Comparison of ENCODE assay signal across 13 cellular contexts in genomic region chr18:59219672-59220163, GRCh38. TPM values are rescaled to one million over a fixed set of nuclear protein-coding genes. Genes with fewer than 3 reads are reported as not detected.
DNase-seq lines count a peak whose midpoint lies in the region; ATAC-seq, FAIRE-seq and TF ChIP-seq lines count a peak whose summit lies in the region.
"Had no signal": no experiment of that assay in that cellular context is flagged by ENCODE, and none has a peak within 500 bp of the region (broad histone marks: within the 10 kb centered on the region; RNA-seq: fewer than 3 reads in every experiment).

Gene GRP, plus strand, starts transcription at chr18:59220158. Its CDS starts 108 bp downstream, at chr18:59220266.

- H3K4me3 ChIP-seq in heart right ventricle (peak within 1 kb of the TSS in 7 of 10 donors; percentile 7 to 31 (median 14)), SK-N-SH (ENCODE audit: low read depth in 2 of 2, low read length in 1 of 2) (peak within 1 kb of the TSS; percentile 32 to 65)

- no peak for TF ChIP-seq EP300 in SK-N-SH (IDR thresholded peaks at IDR 0.05; ENCODE audit: borderline replicate concordance in 1 of 2, low read depth in 1 of 2, low read length in 1 of 2)

- H3K9me2 ChIP-seq in SK-N-SH: no peaks in the 10 kb centered on the region

- 2 to 3% methylated on average over 29 of the region's 29 CpGs for WGBS in heart right ventricle, 2 donors
- 7% methylated on average over 24 of the region's 29 CpGs for WGBS in SK-N-SH (ENCODE audit: low lambda C conversion rate)

- no peaks in the 10 kb centered on the region for H3K9me3 ChIP-seq in heart right ventricle
- H3K9me3 ChIP-seq in SK-N-SH: no peaks in the 10 kb centered on the region

- ATAC-seq in heart right ventricle (no peak), HG03196 (IDR thresholded peaks at IDR 0.05; ENCODE audit: unreplicated experiment) (no peak)

- peak within 1 kb of the TSS; percentile 87 for H3K4me2 ChIP-seq in SK-N-SH

- TF ChIP-seq CTCF in heart right ventricle (IDR thresholded peaks at IDR 0.05): no peak
- no peak for TF ChIP-seq CTCF in SK-N-SH (IDR thresholded peaks at IDR 0.05)

- H3K27ac ChIP-seq in heart right ventricle: no peak within 1 kb of the TSS
- H3K27ac ChIP-seq in SK-N-SH (ENCODE audit: low read depth in 2 of 2, low read length in 1 of 2): no peak within 1 kb of the TSS

- TF ChIP-seq RAD21 in SK-N-SH (IDR thresholded peaks at IDR 0.05; ENCODE audit: low read length): no peak

- H3K27me3 ChIP-seq in heart right ventricle: peaks cover 8 to 89% (median 75%) of the 10 kb centered on the region in 7 donors
- H3K27me3 ChIP-seq in SK-N-SH (ENCODE audit: insufficient read depth): peaks cover 59% of the 10 kb centered on the region

- no peaks in the 10 kb centered on the region for H3K79me2 ChIP-seq in SK-N-SH (ENCODE audit: insufficient read depth)

- intact Hi-C loops in heart right ventricle (cut with DNase I) (no loop called here), cardiac septum (cut with DNase I) (no loop called here)

- FAIRE-seq in RCC 7860 (lab: Jason Lieb, UNC): no peak
- FAIRE-seq: endometrium, HepG2 had no signal

- CTCF ChIA-PET in SK-N-SH (lab: Yijun Ruan, JAX): interaction anchor here (1.2 to 4.1 kb wide), 5 partner anchors 9 to 183 kb away, joined by 3 to 16 read pairs (median 7); no protein-coding TSS in a partner anchor

- no peaks in the 10 kb centered on the region for H4K20me1 ChIP-seq in SK-N-SH (ENCODE audit: insufficient read depth)

- peaks cover 0 to 18% (median 6%) of the 10 kb centered on the region in 9 donors for H3K4me1 ChIP-seq in heart right ventricle
- peaks cover 0 to 5% of the 10 kb centered on the region in 2 experiments; a peak in 1 of 4 replicates for H3K4me1 ChIP-seq in SK-N-SH (ENCODE audit: control insufficient read depth in 1 of 2, insufficient read depth in 2 of 2, low read depth in 1 of 2, low read length in 1 of 2)

- no peak for DNase-seq in heart right ventricle
- DNase-seq in cardiac septum (ENCODE audit: low spot score): no peak
- DNase-seq in SK-N-SH: peak; percentile 42
- DNase-seq in left kidney (ENCODE audit: low read depth, low spot score): peak; percentile 40
- no peak for DNase-seq in OCI-M1 (lab: John Stamatoyannopoulos, UW)
- no peak for DNase-seq in RCC 7860 (ENCODE audit: low spot score)
- DNase-seq in occipital lobe (lab: John Stamatoyannopoulos, UW): no peak

- no peaks in the 10 kb centered on the region for H3F3A ChIP-seq in SK-N-SH (replicated peaks; ENCODE audit: insufficient read depth)

- peak within 1 kb of the TSS; percentile 50; the same call in 1 of the 2 replicates for H2AFZ ChIP-seq in SK-N-SH (ENCODE audit: low read depth)

- no peak within 1 kb of the TSS; the same call in 1 of the 2 replicates for H3K9ac ChIP-seq in SK-N-SH

- POLR2A ChIA-PET in SK-N-SH (lab: Yijun Ruan, JAX): no interaction called here

- H3K36me3 ChIP-seq in heart right ventricle (no peaks in the 10 kb centered on the region), SK-N-SH (replicated peaks in 1 of 2; ENCODE audit: control insufficient read depth in 1 of 2, insufficient read depth in 2 of 2, low read length in 1 of 2) (no peaks in the 10 kb centered on the region)

TF ChIP-seq in SK-N-SH, 30 proteins besides CTCF, POLR2A, EP300 and RAD21:
- TF ChIP-seq FOSL2 (IDR thresholded peaks at IDR 0.05; ENCODE audit: borderline replicate concordance, low read depth) (no peak), MAX (IDR thresholded peaks at IDR 0.05; ENCODE audit: low read depth) (no peak), RXRA (IDR thresholded peaks at IDR 0.05; ENCODE audit: borderline replicate concordance, low read depth) (no peak), NFIC (IDR thresholded peaks at IDR 0.05; ENCODE audit: borderline replicate concordance) (no peak), TEAD4 (IDR thresholded peaks at IDR 0.05; ENCODE audit: borderline replicate concordance, insufficient read depth) (no peak), USF1 (IDR thresholded peaks at IDR 0.05; ENCODE audit: borderline replicate concordance, low read depth) (no peak), FOXM1 (IDR thresholded peaks at IDR 0.05; ENCODE audit: low read depth) (no peak), EZH2phosphoT487 (IDR thresholded peaks at IDR 0.05; ENCODE audit: borderline replicate concordance, low read depth) (no peak), TAF1 (IDR thresholded peaks at IDR 0.05; ENCODE audit: borderline replicate concordance, low read depth, low read length) (no peak), RFX5 (IDR thresholded peaks at IDR 0.05; ENCODE audit: low read length) (no peak), USF2 (IDR thresholded peaks at IDR 0.05; ENCODE audit: borderline replicate concordance, low read depth, low read length) (no peak), IRF3 (IDR thresholded peaks at IDR 0.05; ENCODE audit: low read depth, low read length) (no peak), GABPA (IDR thresholded peaks at IDR 0.05; ENCODE audit: low read depth) (no peak), NRF1 (IDR thresholded peaks at IDR 0.05; ENCODE audit: low read depth, low read length) (no peak), SIN3A (IDR thresholded peaks at IDR 0.05; ENCODE audit: borderline replicate concordance, low read depth, low read length) (no peak), REST (IDR thresholded peaks at IDR 0.05; ENCODE audit: low read depth, low read length) (no peak), PBX3 (IDR thresholded peaks at IDR 0.05) (no peak)

RNA-seq across cellular contexts. Expression of gene GRP, which starts in this region (rescaled TPM):
- not detected for total RNA-seq in heart right ventricle
- polyA plus RNA-seq in heart right ventricle: not detected
- not detected for total RNA-seq in cardiac septum
- 2.5 and 2.8 TPM in 2 replicates for polyA plus RNA-seq in SK-N-SH (2012; rRNA removed)
- 3.6 and 4.1 TPM in 2 replicates for polyA plus RNA-seq in SK-N-SH (2012; cell fraction: cytosol; rRNA removed)
- polyA plus RNA-seq in SK-N-SH (2012; cell fraction: nucleus; rRNA removed): 1.1 and 2.5 TPM in 2 replicates
- total RNA-seq in occipital lobe: 9.4 TPM
- total RNA-seq: activated CD8-positive, alpha-beta memory T cell treated with anti-CD3 and anti-CD28 coated beads for 36 hours; HepG2; ureter had no signal
- polyA plus RNA-seq: CD14-positive monocyte, HepG2 had no signal

Comparison
In these comparisons a context has a peak if more than half of its experiments do, and no peak if none do; other contexts are left out.
1. RNA of gene GRP (total RNA-seq): 9.4 TPM in occipital lobe (single experiment); not detected in heart right ventricle and not detected in cardiac septum (single experiment); every median in the first group is over 10 times any median in the second.
2. DNase-seq: peak in SK-N-SH (single experiment) and left kidney (single experiment); none in heart right ventricle (0 of 2), cardiac septum (single experiment), OCI-M1 (single experiment), RCC 7860 (single experiment) and occipital lobe (single experiment).